In the genomic region with DNA sequence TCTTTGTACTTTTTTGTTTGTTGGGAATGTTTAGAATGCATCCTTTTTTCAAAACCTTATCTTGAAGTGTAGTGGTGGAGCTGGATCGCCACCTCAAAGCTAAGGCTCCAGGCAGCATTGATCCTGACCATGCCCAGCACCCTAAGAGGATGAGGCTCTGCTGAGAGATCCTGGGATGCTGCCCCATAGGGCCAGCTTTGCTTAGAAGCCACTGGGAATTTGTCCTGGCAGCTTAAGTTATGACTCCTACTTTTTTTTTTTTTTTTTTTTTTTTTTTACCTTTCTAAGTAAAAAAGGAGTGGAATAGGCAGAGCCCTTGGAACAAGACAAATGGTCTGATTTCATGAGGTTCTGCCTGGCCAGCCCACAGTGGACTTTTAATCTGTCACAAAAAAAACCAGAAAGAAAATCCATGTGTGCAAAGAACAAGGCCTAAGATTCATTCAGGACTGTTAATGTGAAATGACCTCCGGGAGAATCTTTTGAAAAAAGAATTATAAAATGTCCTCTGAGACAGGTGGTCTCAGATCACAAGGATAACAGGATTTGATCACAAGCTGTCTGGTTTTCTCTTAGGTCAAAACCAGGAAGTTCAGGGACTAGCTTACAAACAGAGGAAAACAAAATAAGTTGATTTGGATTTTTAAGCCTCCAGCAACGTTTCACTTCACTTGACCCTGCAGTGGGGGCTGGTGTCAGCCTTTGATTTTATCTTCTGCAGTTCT, we compare ENCODE assay signal across 1 cellular context.
TF ChIP-seq lines count a peak whose summit lies in the region.

No MANE protein-coding gene starts in this region.

TF ChIP-seq in WTC11, 78 proteins besides CTCF, POLR2A, EP300 and RAD21 (continued from another document):
- TF ChIP-seq, protein P1, sequence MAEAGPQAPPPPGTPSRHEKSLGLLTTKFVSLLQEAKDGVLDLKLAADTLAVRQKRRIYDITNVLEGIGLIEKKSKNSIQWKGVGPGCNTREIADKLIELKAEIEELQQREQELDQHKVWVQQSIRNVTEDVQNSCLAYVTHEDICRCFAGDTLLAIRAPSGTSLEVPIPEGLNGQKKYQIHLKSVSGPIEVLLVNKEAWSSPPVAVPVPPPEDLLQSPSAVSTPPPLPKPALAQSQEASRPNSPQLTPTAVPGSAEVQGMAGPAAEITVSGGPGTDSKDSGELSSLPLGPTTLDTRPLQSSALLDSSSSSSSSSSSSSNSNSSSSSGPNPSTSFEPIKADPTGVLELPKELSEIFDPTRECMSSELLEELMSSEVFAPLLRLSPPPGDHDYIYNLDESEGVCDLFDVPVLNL (CRISPR knock-in tag; IDR thresholded peaks at IDR 0.05; ENCODE audit: borderline replicate concordance, low read depth) = no peak
